Comparison of ENCODE assay signal across 1 cellular context in the genomic region with DNA sequence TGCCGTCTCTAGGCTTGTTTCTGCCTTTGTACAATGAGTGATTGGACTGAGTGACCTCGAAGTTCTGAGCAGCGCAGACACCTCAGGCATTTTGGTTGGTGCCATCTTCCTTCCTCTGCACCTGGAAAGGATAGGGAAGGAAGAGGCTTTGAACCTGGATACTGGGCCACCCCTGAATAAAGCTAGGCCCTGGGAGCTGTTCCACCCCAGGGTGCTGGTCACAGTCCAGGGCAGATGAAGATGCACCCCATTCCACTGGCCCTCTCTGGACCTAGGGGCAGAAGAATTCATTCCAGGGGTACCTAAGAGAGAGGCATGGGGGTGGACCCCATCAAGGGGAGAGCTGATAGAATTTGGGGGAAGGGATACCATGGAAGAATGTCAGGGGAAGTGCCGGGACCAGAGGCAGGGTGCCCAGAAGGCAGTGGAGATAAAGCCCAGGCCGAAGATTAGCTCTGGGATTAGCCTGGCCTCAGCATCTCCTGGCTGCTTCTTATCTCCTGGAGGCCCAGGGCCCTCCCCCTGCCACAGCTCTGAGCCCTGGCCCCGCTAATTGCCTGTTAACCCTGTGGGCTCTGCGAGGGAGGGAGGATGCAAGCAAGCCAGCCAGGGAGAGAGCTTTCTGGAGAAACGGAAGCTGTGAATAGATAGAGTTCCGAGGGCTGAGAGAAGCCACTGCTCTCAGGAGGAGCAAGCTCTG.
TF ChIP-seq lines count a peak whose summit lies in the region.

No MANE protein-coding gene starts in this region.

TF ChIP-seq in HEK293, 187 proteins besides CTCF, POLR2A, EP300 and RAD21 (continued from another document):
- 0 out of 2 replicates have a peak, but pooled peaks have one; percentile 45 for TF ChIP-seq REST (tag by site-specific recombination; IDR thresholded peaks at IDR 0.05)
- no peak for TF ChIP-seq ZFP41 (tag by site-specific recombination; IDR thresholded peaks at IDR 0.05; ENCODE audit: borderline replicate concordance)
- no peak for TF ChIP-seq GLIS1 (tag by site-specific recombination; IDR thresholded peaks at IDR 0.05)
- TF ChIP-seq ZNF157 (tag by site-specific recombination; IDR thresholded peaks at IDR 0.05): no peak
